31 cellular contexts compared by ENCODE assay signal in the genomic region with DNA sequence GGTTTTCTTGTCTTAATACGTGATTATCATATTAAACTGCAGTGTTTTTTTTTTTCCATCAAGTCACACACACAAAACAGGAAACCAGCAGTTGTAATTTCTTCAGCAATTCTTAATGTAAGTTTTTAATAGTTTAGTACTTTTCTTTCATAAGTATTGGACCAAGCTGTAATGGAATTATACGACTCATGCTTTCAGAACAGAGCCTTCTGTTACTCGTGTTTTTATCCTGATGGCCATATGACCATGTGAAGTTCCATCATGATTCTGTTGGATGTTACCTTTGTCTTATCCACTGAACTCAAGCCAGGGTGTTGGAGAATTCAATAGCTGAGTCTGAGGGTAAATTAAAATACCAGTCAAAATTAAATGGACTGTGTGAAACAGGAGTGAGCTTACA.
"Had no signal": no experiment of that assay in that cellular context is flagged by ENCODE, and none has a peak within 500 bp of the region (broad histone marks: within the 10 kb centered on the region; RNA-seq: fewer than 3 reads in every experiment).

No MANE protein-coding gene starts in this region.

- DNase-seq: activated CD4-positive, alpha-beta memory T cell treated with anti-CD3 and anti-CD28 coated beads, Interleukin-2, amount 10 ng/mL, durations not matched to agents 7 days and 5 days; activated CD4-positive, alpha-beta T cell treated with anti-CD3 and anti-CD28 coated beads for 1 hour; activated CD4-positive, alpha-beta T cell treated with anti-CD3 and anti-CD28 coated beads for 48 hours; activated CD4-positive, CD25-positive, alpha-beta regulatory T cell; activated CD8-positive, alpha-beta memory T cell treated with anti-CD3 and anti-CD28 coated beads for 24 hours; activated CD8-positive, alpha-beta memory T cell treated with anti-CD3 and anti-CD28 coated beads, Interleukin-2, amount 10 ng/mL, durations not matched to agents 7 days and 5 days; activated CD8-positive, alpha-beta memory T cell treated with anti-CD3 and anti-CD28 coated beads, Interleukin-2, amount 50 U/mL, for 48 hours; activated effector memory CD4-positive, alpha-beta T cell treated with Interleukin-2 at 50 U/mL for 16 hours; activated naive CD4-positive, alpha-beta T cell treated with anti-CD3 and anti-CD28 coated beads, Interleukin-2, amount 10 ng/mL, durations not matched to agents 7 days and 5 days; activated T-cell treated with anti-CD3 and anti-CD28 coated beads, Interleukin-2, amount 50 U/mL, for 48 hours; amygdala; caudate nucleus; cerebellar nuclear complex; KG1; MM.1S; NCI-H1092; NCI-H146; NCI-H187; NCI-H2029 treated with DMSO at 0.1 percent for 48 hours; NCI-H2107; NCI-H2171; NCI-H446; NCI-H510A treated with DMSO at 0.1 percent for 48 hours; NCI-H526 treated with DMSO at 0.1 percent for 48 hours; NCI-H774; SHP77; SJCRH30; T1000; WERI-Rb-1 had no signal

- H3K9me3 ChIP-seq: ascending aorta, SJCRH30 had no signal

- H3K4me1 ChIP-seq: ascending aorta, SJCRH30 had no signal

- H3K4me3 ChIP-seq: ascending aorta, SJCRH30, SK-N-MC had no signal

- H3K36me3 ChIP-seq: ascending aorta, SJCRH30, WERI-Rb-1 had no signal

- H3K27me3 ChIP-seq: ascending aorta, SJCRH30 had no signal

- H3K27ac ChIP-seq: ascending aorta, SJCRH30, SK-N-MC, WERI-Rb-1 had no signal
